ENCODE assay signal across 1 cellular context in the genomic region with DNA sequence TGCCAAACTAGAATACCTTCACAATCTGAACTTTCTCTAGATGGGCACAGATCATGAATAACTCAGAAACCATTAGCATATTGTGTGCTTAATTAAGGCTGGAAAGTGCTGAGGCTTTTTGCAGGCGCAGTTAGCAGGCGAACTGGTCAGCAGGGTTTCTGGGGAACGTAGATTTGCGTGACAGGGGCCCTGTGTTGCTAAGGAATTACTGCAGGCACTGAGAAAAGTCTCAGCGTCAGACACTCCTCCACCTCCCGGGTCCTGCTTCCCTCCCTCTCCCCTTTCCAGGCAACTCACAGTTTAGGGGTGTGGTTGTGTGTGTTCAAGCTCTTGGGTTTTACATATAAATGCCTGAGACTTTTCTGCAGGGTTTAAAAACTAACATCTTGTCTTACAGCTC.
TF ChIP-seq lines count a peak whose summit lies in the region.

No MANE protein-coding gene starts in this region.

TF ChIP-seq in HEK293, 187 proteins besides CTCF, POLR2A, EP300 and RAD21 (continued from another document and continues in another):
- TF ChIP-seq ZNF488 (tag by site-specific recombination; IDR thresholded peaks at IDR 0.05) (no peak), ZNF530 (tag by site-specific recombination; IDR thresholded peaks at IDR 0.05; ENCODE audit: low read depth) (no peak), ZNF626 (tag by site-specific recombination; IDR thresholded peaks at IDR 0.05) (no peak), ZNF23 (tag by site-specific recombination; IDR thresholded peaks at IDR 0.05; ENCODE audit: borderline replicate concordance) (no peak), KLF16 (tag by site-specific recombination; IDR thresholded peaks at IDR 0.05) (no peak), ZNF426 (tag by site-specific recombination; IDR thresholded peaks at IDR 0.05) (no peak), ZSCAN16 (tag by site-specific recombination; IDR thresholded peaks at IDR 0.05) (no peak), ZNF791 (tag by site-specific recombination; IDR thresholded peaks at IDR 0.05) (no peak), MYNN (tag by site-specific recombination; IDR thresholded peaks at IDR 0.05; ENCODE audit: borderline replicate concordance) (peak; percentile 74), TRIM28 (IDR thresholded peaks at IDR 0.05; ENCODE audit: borderline replicate concordance, low read length) (no peak), TCF7L2 (IDR thresholded peaks at IDR 0.05; ENCODE audit: borderline replicate concordance, low read depth, low read length) (no peak), ZNF837 (tag by site-specific recombination; IDR thresholded peaks at IDR 0.05) (no peak), ZXDB (tag by site-specific recombination; IDR thresholded peaks at IDR 0.05) (0 out of 2 replicates have a peak, but pooled peaks have one; percentile 29), ZNF19 (tag by site-specific recombination; IDR thresholded peaks at IDR 0.05; ENCODE audit: low read depth) (no peak), ZIC2 (tag by site-specific recombination; IDR thresholded peaks at IDR 0.05) (peak; percentile 28), SETDB1 (IDR thresholded peaks at IDR 0.05; ENCODE audit: insufficient read length, low read length) (no peak), KLF9 (tag by site-specific recombination; IDR thresholded peaks at IDR 0.05; ENCODE audit: low read depth) (no peak), ZNF37A (tag by site-specific recombination; IDR thresholded peaks at IDR 0.05) (no peak), ZNF423 (tag by site-specific recombination; IDR thresholded peaks at IDR 0.05) (no peak), FEZF1 (tag by site-specific recombination; IDR thresholded peaks at IDR 0.05) (peak; percentile 68), SP2 (tag by site-specific recombination; IDR thresholded peaks at IDR 0.05) (no peak), ZNF629 (tag by site-specific recombination; IDR thresholded peaks at IDR 0.05) (no peak), ZNF114 (tag by site-specific recombination; IDR thresholded peaks at IDR 0.05) (no peak), ZNF416 (tag by site-specific recombination; IDR thresholded peaks at IDR 0.05) (no peak), ZNF274 (IDR thresholded peaks at IDR 0.05; ENCODE audit: low read length) (no peak), ZNF274 (tag by site-specific recombination; IDR thresholded peaks at IDR 0.05; ENCODE audit: borderline replicate concordance) (no peak), ZNF157 (tag by site-specific recombination; IDR thresholded peaks at IDR 0.05) (no peak), MZF1 (tag by site-specific recombination; IDR thresholded peaks at IDR 0.05; ENCODE audit: borderline replicate concordance) (no peak), RBAK (tag by site-specific recombination; IDR thresholded peaks at IDR 0.05) (no peak), ZNF830 (tag by site-specific recombination; IDR thresholded peaks at IDR 0.05; ENCODE audit: low read depth) (no peak), IKZF3 (tag by site-specific recombination; IDR thresholded peaks at IDR 0.05) (peak; percentile 34), SP7 (tag by site-specific recombination; IDR thresholded peaks at IDR 0.05) (no peak), ZNF391 (tag by site-specific recombination; IDR thresholded peaks at IDR 0.05; ENCODE audit: borderline replicate concordance, low read depth) (no peak), ZBTB20 (tag by site-specific recombination; IDR thresholded peaks at IDR 0.05) (peak; percentile 95), GLIS2 (tag by site-specific recombination; IDR thresholded peaks at IDR 0.05) (no peak), SCRT2 (tag by site-specific recombination; IDR thresholded peaks at IDR 0.05) (no peak), ZNF660 (tag by site-specific recombination; IDR thresholded peaks at IDR 0.05) (no peak), ZNF707 (tag by site-specific recombination; IDR thresholded peaks at IDR 0.05) (no peak), PRDM6 (tag by site-specific recombination; IDR thresholded peaks at IDR 0.05) (0 out of 2 replicates have a peak, but pooled peaks have one; percentile 39), ZNF692 (tag by site-specific recombination; IDR thresholded peaks at IDR 0.05) (no peak), ZNF335 (tag by site-specific recombination; conservative IDR thresholded peaks at IDR 0.05) (peak; percentile 68), ZNF184 (tag by site-specific recombination; IDR thresholded peaks at IDR 0.05) (no peak), ZSCAN30 (tag by site-specific recombination; IDR thresholded peaks at IDR 0.05) (0 out of 2 replicates have a peak, but pooled peaks have one; percentile 7), ZNF664 (tag by site-specific recombination; IDR thresholded peaks at IDR 0.05) (no peak), ZNF121 (tag by site-specific recombination; IDR thresholded peaks at IDR 0.05) (no peak), ZNF138 (tag by site-specific recombination; IDR thresholded peaks at IDR 0.05; ENCODE audit: borderline replicate concordance) (no peak), ATF2 (tag by site-specific recombination; IDR thresholded peaks at IDR 0.05; ENCODE audit: low read depth) (no peak), ZBTB8A (tag by site-specific recombination; IDR thresholded peaks at IDR 0.05) (peak; percentile 60), ZNF10 (tag by site-specific recombination; IDR thresholded peaks at IDR 0.05) (no peak), ZNF777 (tag by site-specific recombination; IDR thresholded peaks at IDR 0.05; ENCODE audit: borderline replicate concordance) (no peak), ZNF175 (tag by site-specific recombination; IDR thresholded peaks at IDR 0.05) (no peak), GLIS1 (tag by site-specific recombination; IDR thresholded peaks at IDR 0.05) (peak; percentile 65; the same call in 1 of the 2 replicates), BCL11B (tag by site-specific recombination; IDR thresholded peaks at IDR 0.05; ENCODE audit: low read depth) (no peak), ZNF529 (tag by site-specific recombination; IDR thresholded peaks at IDR 0.05; ENCODE audit: insufficient replicate concordance) (no peak), KLF10 (tag by site-specific recombination; IDR thresholded peaks at IDR 0.05) (peak; percentile 14; the same call in 1 of the 2 replicates)
- TF ChIP-seq, protein P1, sequence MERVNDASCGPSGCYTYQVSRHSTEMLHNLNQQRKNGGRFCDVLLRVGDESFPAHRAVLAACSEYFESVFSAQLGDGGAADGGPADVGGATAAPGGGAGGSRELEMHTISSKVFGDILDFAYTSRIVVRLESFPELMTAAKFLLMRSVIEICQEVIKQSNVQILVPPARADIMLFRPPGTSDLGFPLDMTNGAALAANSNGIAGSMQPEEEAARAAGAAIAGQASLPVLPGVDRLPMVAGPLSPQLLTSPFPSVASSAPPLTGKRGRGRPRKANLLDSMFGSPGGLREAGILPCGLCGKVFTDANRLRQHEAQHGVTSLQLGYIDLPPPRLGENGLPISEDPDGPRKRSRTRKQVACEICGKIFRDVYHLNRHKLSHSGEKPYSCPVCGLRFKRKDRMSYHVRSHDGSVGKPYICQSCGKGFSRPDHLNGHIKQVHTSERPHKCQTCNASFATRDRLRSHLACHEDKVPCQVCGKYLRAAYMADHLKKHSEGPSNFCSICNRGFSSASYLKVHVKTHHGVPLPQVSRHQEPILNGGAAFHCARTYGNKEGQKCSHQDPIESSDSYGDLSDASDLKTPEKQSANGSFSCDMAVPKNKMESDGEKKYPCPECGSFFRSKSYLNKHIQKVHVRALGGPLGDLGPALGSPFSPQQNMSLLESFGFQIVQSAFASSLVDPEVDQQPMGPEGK (tag by site-specific recombination; IDR thresholded peaks at IDR 0.05), result 0 out of 2 replicates have a peak, but pooled peaks have one; percentile 23
- TF ChIP-seq, protein P2, sequence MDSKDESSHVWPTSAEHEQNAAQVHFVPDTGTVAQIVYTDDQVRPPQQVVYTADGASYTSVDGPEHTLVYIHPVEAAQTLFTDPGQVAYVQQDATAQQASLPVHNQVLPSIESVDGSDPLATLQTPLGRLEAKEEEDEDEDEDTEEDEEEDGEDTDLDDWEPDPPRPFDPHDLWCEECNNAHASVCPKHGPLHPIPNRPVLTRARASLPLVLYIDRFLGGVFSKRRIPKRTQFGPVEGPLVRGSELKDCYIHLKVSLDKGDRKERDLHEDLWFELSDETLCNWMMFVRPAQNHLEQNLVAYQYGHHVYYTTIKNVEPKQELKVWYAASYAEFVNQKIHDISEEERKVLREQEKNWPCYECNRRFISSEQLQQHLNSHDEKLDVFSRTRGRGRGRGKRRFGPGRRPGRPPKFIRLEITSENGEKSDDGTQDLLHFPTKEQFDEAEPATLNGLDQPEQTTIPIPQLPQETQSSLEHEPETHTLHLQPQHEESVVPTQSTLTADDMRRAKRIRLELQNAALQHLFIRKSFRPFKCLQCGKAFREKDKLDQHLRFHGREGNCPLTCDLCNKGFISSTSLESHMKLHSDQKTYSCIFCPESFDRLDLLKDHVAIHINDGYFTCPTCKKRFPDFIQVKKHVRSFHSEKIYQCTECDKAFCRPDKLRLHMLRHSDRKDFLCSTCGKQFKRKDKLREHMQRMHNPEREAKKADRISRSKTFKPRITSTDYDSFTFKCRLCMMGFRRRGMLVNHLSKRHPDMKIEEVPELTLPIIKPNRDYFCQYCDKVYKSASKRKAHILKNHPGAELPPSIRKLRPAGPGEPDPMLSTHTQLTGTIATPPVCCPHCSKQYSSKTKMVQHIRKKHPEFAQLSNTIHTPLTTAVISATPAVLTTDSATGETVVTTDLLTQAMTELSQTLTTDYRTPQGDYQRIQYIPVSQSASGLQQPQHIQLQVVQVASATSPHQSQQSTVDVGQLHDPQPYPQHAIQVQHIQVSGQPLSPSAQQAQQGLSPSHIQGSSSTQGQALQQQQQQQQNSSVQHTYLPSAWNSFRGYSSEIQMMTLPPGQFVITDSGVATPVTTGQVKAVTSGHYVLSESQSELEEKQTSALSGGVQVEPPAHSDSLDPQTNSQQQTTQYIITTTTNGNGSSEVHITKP (tag by site-specific recombination; IDR thresholded peaks at IDR 0.05), result 0 out of 2 replicates have a peak, but pooled peaks have one; percentile 9
- TF ChIP-seq, protein P3, sequence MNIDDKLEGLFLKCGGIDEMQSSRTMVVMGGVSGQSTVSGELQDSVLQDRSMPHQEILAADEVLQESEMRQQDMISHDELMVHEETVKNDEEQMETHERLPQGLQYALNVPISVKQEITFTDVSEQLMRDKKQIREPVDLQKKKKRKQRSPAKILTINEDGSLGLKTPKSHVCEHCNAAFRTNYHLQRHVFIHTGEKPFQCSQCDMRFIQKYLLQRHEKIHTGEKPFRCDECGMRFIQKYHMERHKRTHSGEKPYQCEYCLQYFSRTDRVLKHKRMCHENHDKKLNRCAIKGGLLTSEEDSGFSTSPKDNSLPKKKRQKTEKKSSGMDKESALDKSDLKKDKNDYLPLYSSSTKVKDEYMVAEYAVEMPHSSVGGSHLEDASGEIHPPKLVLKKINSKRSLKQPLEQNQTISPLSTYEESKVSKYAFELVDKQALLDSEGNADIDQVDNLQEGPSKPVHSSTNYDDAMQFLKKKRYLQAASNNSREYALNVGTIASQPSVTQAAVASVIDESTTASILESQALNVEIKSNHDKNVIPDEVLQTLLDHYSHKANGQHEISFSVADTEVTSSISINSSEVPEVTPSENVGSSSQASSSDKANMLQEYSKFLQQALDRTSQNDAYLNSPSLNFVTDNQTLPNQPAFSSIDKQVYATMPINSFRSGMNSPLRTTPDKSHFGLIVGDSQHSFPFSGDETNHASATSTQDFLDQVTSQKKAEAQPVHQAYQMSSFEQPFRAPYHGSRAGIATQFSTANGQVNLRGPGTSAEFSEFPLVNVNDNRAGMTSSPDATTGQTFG (tag by site-specific recombination; IDR thresholded peaks at IDR 0.05; ENCODE audit: borderline replicate concordance), result no peak
